ENCODE assay signal across 20 cellular contexts in genomic region chr1:30485072-30485471, GRCh38.
DNase-seq lines count a peak whose midpoint lies in the region; ATAC-seq, FAIRE-seq and TF ChIP-seq lines count a peak whose summit lies in the region.
"Had no signal": no experiment of that assay in that cellular context is flagged by ENCODE, and none has a peak within 500 bp of the region (broad histone marks: within the 10 kb centered on the region; RNA-seq: fewer than 3 reads in every experiment).

No MANE protein-coding gene starts in this region.

- in situ Hi-C loops in K562 (cut with MboI): no loop called here

- POLR2A ChIA-PET in K562 (lab: Yijun Ruan, JAX): no interaction called here
- POLR2A ChIA-PET in CD4-positive, alpha-beta T cell (lab: Charles Lee): no interaction called here

- H3K9me3 ChIP-seq in K562 (replicated peaks; ENCODE audit: control insufficient read depth, insufficient read depth, low read depth, low read length): no peaks in the 10 kb centered on the region
- H3K9me3 ChIP-seq in upper lobe of right lung: peaks cover 16% of the 10 kb centered on the region
- peaks cover 28% of the 10 kb centered on the region for H3K9me3 ChIP-seq in CD4-positive, alpha-beta T cell (ENCODE audit: control insufficient read depth, low read length)

- no peak overlapping the region for H3K4me2 ChIP-seq in K562 (ENCODE audit: insufficient read depth, low read length)

- no peak overlapping the region for H3K9ac ChIP-seq in K562 (ENCODE audit: insufficient read depth in 1 of 2, low read depth in 2 of 2, low read length in 2 of 2)
- H3K9ac ChIP-seq: GM23248 had no signal

- DNase-seq in CD14-positive monocyte (ENCODE audit: low spot score) (peak; percentile 22), K562 (ENCODE audit: extremely low read depth in 1 of 4, low spot score in 3 of 4) (no peak), posterior vena cava (ENCODE audit: low spot score) (peak; percentile 28), upper lobe of right lung (peak; percentile 33), T-helper 2 cell (no peak)
- no peak for DNase-seq in CD4-positive, alpha-beta T cell
- DNase-seq: C1 segment of cervical spinal cord; CD4-positive, CD25-positive, alpha-beta regulatory T cell; CD8-positive, alpha-beta memory T cell; DMS 273 treated with DMSO at 0.1 percent for 48 hours; DMS79; EL; GDM1; GM23248; H7; HCEC 1CT had no signal

- no peaks in the 10 kb centered on the region for H3K36me3 Mint-ChIP-seq in CD14-positive monocyte
- H3K36me3 Mint-ChIP-seq in CD4-positive, alpha-beta T cell (ENCODE audit: low read depth): no peaks in the 10 kb centered on the region
- H3K36me3 Mint-ChIP-seq: CD4-positive, CD25-positive, alpha-beta regulatory T cell had no signal

- H3K4me3 Mint-ChIP-seq in CD14-positive monocyte: no peak overlapping the region
- no peak overlapping the region for H3K4me3 Mint-ChIP-seq in CD4-positive, alpha-beta T cell
- H3K4me3 Mint-ChIP-seq: CD4-positive, CD25-positive, alpha-beta regulatory T cell; CD8-positive, alpha-beta memory T cell had no signal

- H3K4me1 ChIP-seq in K562 (replicated peaks in 1 of 2; ENCODE audit: control insufficient read depth in 2 of 2, insufficient read depth in 2 of 2, low read length in 2 of 2): no peaks in the 10 kb centered on the region
- no peaks in the 10 kb centered on the region for H3K4me1 ChIP-seq in upper lobe of right lung

- H3K4me3 ChIP-seq in K562 (no peak overlapping the region), upper lobe of right lung (no peak overlapping the region)
- H3K4me3 ChIP-seq: GM12878, GM23248 had no signal

- H3K27ac ChIP-seq in K562 (ENCODE audit: extremely low read depth, low read depth, low read length) (no peak overlapping the region), upper lobe of right lung (no peak overlapping the region)
- H3K27ac ChIP-seq in CD4-positive, alpha-beta T cell (ENCODE audit: low read depth, low read length): no peak overlapping the region
- H3K27ac ChIP-seq: GM23248 had no signal

- H3K9me1 ChIP-seq in K562 (ENCODE audit: control insufficient read depth, insufficient read depth, low read length): no peaks in the 10 kb centered on the region

- H3K27me3 Mint-ChIP-seq in CD14-positive monocyte (ENCODE audit: low read depth in 3 of 3): no peaks in the 10 kb centered on the region
- peaks cover 11% of the 10 kb centered on the region for H3K27me3 Mint-ChIP-seq in CD4-positive, alpha-beta T cell

- H2AFZ ChIP-seq in K562 (ENCODE audit: low read depth, low read length): no peak overlapping the region
- H2AFZ ChIP-seq: GM23248 had no signal

- ATAC-seq in K562: no peak
- no peak for ATAC-seq in upper lobe of right lung
- ATAC-seq in CD4-positive, alpha-beta T cell (ENCODE audit: poor library complexity): no peak
- ATAC-seq: GM12878 had no signal

- FAIRE-seq in K562 (lab: Jason Lieb, UNC): no peak
- FAIRE-seq: D721Med, GM12878, GM19239, H1 had no signal

- 0% methylated on average over 6 of the region's 6 CpGs for WGBS in K562 (ENCODE audit: insufficient coverage, low coverage, missing lambda C conversion rate)

- intact Hi-C loops in CD14-positive monocyte (cut with micrococcal nuclease): no loop called here
- intact Hi-C loops in K562 (cut with micrococcal nuclease): no loop called here
- intact Hi-C loops in posterior vena cava (cut with DNase I): no loop called here
- intact Hi-C loops in upper lobe of right lung (cut with DNase I): no loop called here
- intact Hi-C loops in CD4-positive, alpha-beta T cell (cut with DNase I, micrococcal nuclease): no loop called here

- no peak for TF ChIP-seq EP300 in K562 (IDR thresholded peaks at IDR 0.05; ENCODE audit: low read length)

- H3K9me3 Mint-ChIP-seq in CD14-positive monocyte: peaks cover 22 to 39% (median 36%) of the 10 kb centered on the region in 7 donors
- peaks cover 11% of the 10 kb centered on the region for H3K9me3 Mint-ChIP-seq in CD4-positive, alpha-beta T cell

- no peak for TF ChIP-seq RAD21 in K562 (CRISPR knock-in tag; conservative IDR thresholded peaks at IDR 0.05 in 1 of 2, IDR thresholded peaks at IDR 0.05 in 1 of 2)

- CTCF ChIA-PET in K562 (lab: Yijun Ruan, JAX; ENCODE audit: low intra/inter-chr PET ratio): no interaction called here
- CTCF ChIA-PET in CD4-positive, alpha-beta T cell (lab: Charles Lee): no interaction called here

- H4K20me1 ChIP-seq in K562 (replicated peaks; ENCODE audit: control insufficient read depth, insufficient read depth, low read length): no peaks in the 10 kb centered on the region

- H3K4me1 Mint-ChIP-seq in CD14-positive monocyte: no peaks in the 10 kb centered on the region
- H3K4me1 Mint-ChIP-seq in CD4-positive, alpha-beta T cell (ENCODE audit: low read depth): no peaks in the 10 kb centered on the region
- H3K4me1 Mint-ChIP-seq: CD4-positive, CD25-positive, alpha-beta regulatory T cell; CD8-positive, alpha-beta memory T cell had no signal

- BruUV-seq in K562 (replicated peaks; lab: Mats Ljungman, UMichigan): no TSS peak

- no peak for TF ChIP-seq POLR2A in K562 (conservative IDR thresholded peaks at IDR 0.05)

- TF ChIP-seq CTCF in CD14-positive monocyte (IDR thresholded peaks at IDR 0.05) (no peak), K562 (IDR thresholded peaks at IDR 0.05 in 2 of 3, conservative IDR thresholded peaks at IDR 0.05 in 1 of 3; ENCODE audit: insufficient read depth in 2 of 3, low read depth in 1 of 3, low read length in 3 of 3) (no peak), upper lobe of right lung (IDR thresholded peaks at IDR 0.05) (no peak)
- TF ChIP-seq CTCF in CD4-positive, alpha-beta T cell (IDR thresholded peaks at IDR 0.05): no peak

- H3K79me2 ChIP-seq in K562 (ENCODE audit: control insufficient read depth, insufficient read depth, low read length): no peaks in the 10 kb centered on the region

- H3K27me3 ChIP-seq in K562 (ENCODE audit: control insufficient read depth in 2 of 2, insufficient read depth in 2 of 2, low read length in 2 of 2) (no peaks in the 10 kb centered on the region), upper lobe of right lung (peaks cover 13% of the 10 kb centered on the region)
- H3K27me3 ChIP-seq in CD4-positive, alpha-beta T cell (ENCODE audit: control insufficient read depth, insufficient read depth, low read length): no peaks in the 10 kb centered on the region

- no peak overlapping the region for H3K27ac Mint-ChIP-seq in CD14-positive monocyte
- H3K27ac Mint-ChIP-seq in CD4-positive, alpha-beta T cell: no peak overlapping the region
- H3K27ac Mint-ChIP-seq: CD4-positive, CD25-positive, alpha-beta regulatory T cell had no signal

- no peaks in the 10 kb centered on the region for H3K36me3 ChIP-seq in K562 (ENCODE audit: control insufficient read depth, insufficient read depth, low read length)
- H3K36me3 ChIP-seq in upper lobe of right lung: no peaks in the 10 kb centered on the region

TF ChIP-seq in K562, 482 proteins besides CTCF, POLR2A, EP300 and RAD21:
- peak; percentile 46 for TF ChIP-seq RBM25 (IDR thresholded peaks at IDR 0.05; ENCODE audit: low read depth, low read length, severe bottlenecking)
- no peak for TF ChIP-seq CHAMP1 (IDR thresholded peaks at IDR 0.05)

Comparison
In these comparisons a context has a peak if more than half of its experiments do, and no peak if none do; other contexts are left out.
1. DNase-seq: peak in CD14-positive monocyte (single experiment), posterior vena cava (single experiment) and upper lobe of right lung (single experiment); none in K562 (0 of 4), T-helper 2 cell (0 of 5) and CD4-positive, alpha-beta T cell (0 of 10).